Comparison of ENCODE assay signal across 17 cellular contexts in genomic region chr20:37329481-37330165, GRCh38. TPM values are rescaled to one million over a fixed set of nuclear protein-coding genes. Genes with fewer than 3 reads are reported as not detected.
A peak's percentile ranks its signal among the peaks of the same experiment; 100 is the strongest.
DNase-seq lines count a peak whose midpoint lies in the region; ATAC-seq and TF ChIP-seq lines count a peak whose summit lies in the region.
"Had no signal": no experiment of that assay in that cellular context is flagged by ENCODE, and none has a peak within 500 bp of the region (broad histone marks: within the 10 kb centered on the region; RNA-seq: fewer than 3 reads in every experiment).

No MANE protein-coding gene starts in this region.

- no peaks in the 10 kb centered on the region for H3K9me3 ChIP-seq in H9 (ENCODE audit: control insufficient read depth, low read depth, low read length)
- H3K9me3 ChIP-seq: Peyer's patch had no signal

- no peaks in the 10 kb centered on the region for H3K9me3 Mint-ChIP-seq in H9
- no peaks in the 10 kb centered on the region for H3K9me3 Mint-ChIP-seq in stimulated activated naive B cell treated with anti-CD40 and anti-IgM and Interleukin-4, amounts not matched to agents 10 μg/mL and 1 μg/mL and 100 μg/mL, for 72 hours
- H3K9me3 Mint-ChIP-seq: CD14-positive monocyte had no signal

- H3K4ac ChIP-seq in H9 (ENCODE audit: low read depth, low read length) = no peak overlapping the region

- H3K4me1 Mint-ChIP-seq in H9 = peaks cover 4 to 10% of the 10 kb centered on the region in 2 experiments
- H3K4me1 Mint-ChIP-seq in stimulated activated naive B cell treated with anti-CD40 and anti-IgM and Interleukin-4, amounts not matched to agents 10 μg/mL and 1 μg/mL and 100 μg/mL, for 72 hours = peaks cover 20 to 30% of the 10 kb centered on the region in 2 donors

- H3K23me2 ChIP-seq in H9 (ENCODE audit: insufficient read length, low read depth, low read length, poor library complexity, severe bottlenecking) = no peaks in the 10 kb centered on the region

- H2BK12ac ChIP-seq in H9 (ENCODE audit: insufficient read length, low read depth, low read length) = no peak overlapping the region

- DNase-seq in H9 (peak; percentile 58), SK-N-DZ (ENCODE audit: low spot score) (peak; percentile 61), left kidney (ENCODE audit: low read depth, low spot score) (peak; percentile 57), AG08396 (ENCODE audit: low spot score) (no peak), OCI-M1 (lab: John Stamatoyannopoulos, UW) (no peak), AG20443 (ENCODE audit: low spot score) (no peak)
- no peak for DNase-seq in stimulated activated naive B cell treated with anti-CD40 and anti-IgM and Interleukin-4, amounts not matched to agents 10 μg/mL and 1 μg/mL and 100 μg/mL, for 72 hours
- DNase-seq: ACHN, DMS79, NCI-H1417 treated with DMSO at 0.1 percent for 48 hours, NCI-H187 treated with DMSO at 0.1 percent for 48 hours, NCI-H345, NCI-H526 had no signal

- no peak overlapping the region for H4K8ac ChIP-seq in H9 (replicated peaks; ENCODE audit: insufficient read length, low read depth, low read length)

- H3K14ac ChIP-seq in H9 (ENCODE audit: insufficient read depth, low read length) = no peak overlapping the region

- no peak overlapping the region for H3K4me3 Mint-ChIP-seq in H9
- no peak overlapping the region for H3K4me3 Mint-ChIP-seq in stimulated activated naive B cell treated with anti-CD40 and anti-IgM and Interleukin-4, amounts not matched to agents 10 μg/mL and 1 μg/mL and 100 μg/mL, for 72 hours

- H3K79me1 ChIP-seq in H9 (ENCODE audit: insufficient read depth, low read depth, low read length, poor library complexity, severe bottlenecking) = no peaks in the 10 kb centered on the region

- H3K56ac ChIP-seq in H9 (ENCODE audit: insufficient read length, low read depth, low read length) = no peak overlapping the region

- H3K27ac ChIP-seq in H9 (ENCODE audit: insufficient read length, low read depth, low read length) = no peak overlapping the region

- H3K79me2 ChIP-seq in H9 (ENCODE audit: insufficient read depth, low read length) = no peaks in the 10 kb centered on the region

- H3K4me1 ChIP-seq in H9 (ENCODE audit: insufficient read depth, low read length) = no peaks in the 10 kb centered on the region

- TF ChIP-seq CTCF in H9 (conservative IDR thresholded peaks at IDR 0.05) = no peak

- no peak overlapping the region for H2BK120ac ChIP-seq in H9 (ENCODE audit: low read depth, low read length, poor library complexity, severe bottlenecking)

- no peak for ATAC-seq in stimulated activated naive B cell treated with anti-CD40 and anti-IgM and Interleukin-4, amounts not matched to agents 10 μg/mL and 1 μg/mL and 100 μg/mL, for 72 hours (replicated peaks)
- no peak for ATAC-seq in HG02840 (IDR thresholded peaks at IDR 0.05; ENCODE audit: low FRiP score, unreplicated experiment)
- ATAC-seq: Right ventricle myocardium inferior had no signal

- no peak overlapping the region for H4K91ac ChIP-seq in H9 (ENCODE audit: insufficient read length, low read depth, low read length)

- H3K36me3 Mint-ChIP-seq in H9 (ENCODE audit: insufficient read depth in 1 of 3, low read depth in 3 of 3) = no peaks in the 10 kb centered on the region; a peak in 1 of 7 replicates
- peaks cover 0 to 3% of the 10 kb centered on the region in 2 donors for H3K36me3 Mint-ChIP-seq in stimulated activated naive B cell treated with anti-CD40 and anti-IgM and Interleukin-4, amounts not matched to agents 10 μg/mL and 1 μg/mL and 100 μg/mL, for 72 hours
- H3K36me3 Mint-ChIP-seq: CD14-positive monocyte had no signal

- H3T11ph ChIP-seq in H9 (ENCODE audit: low read length) = no peak overlapping the region

- H4K20me1 ChIP-seq in H9 (ENCODE audit: control insufficient read depth, insufficient read depth, insufficient read length) = no peaks in the 10 kb centered on the region

- H3K4me2 ChIP-seq in H9 (ENCODE audit: insufficient read depth, insufficient read length, low read length) = no peak overlapping the region

- no peak overlapping the region for H2BK20ac ChIP-seq in H9 (ENCODE audit: low read depth, low read length, poor library complexity, severe bottlenecking)

- H2BK15ac ChIP-seq in H9 (ENCODE audit: low read depth, low read length) = no peak overlapping the region

- no peak overlapping the region for H3K18ac ChIP-seq in H9 (ENCODE audit: insufficient read length, low read depth, low read length)

- H3K27me3 ChIP-seq in H9 (ENCODE audit: insufficient read depth, low read length) = no peaks in the 10 kb centered on the region; the same call in none of the 2 replicates
- H3K27me3 ChIP-seq: Peyer's patch had no signal

- H3K27ac Mint-ChIP-seq in H9 = peak overlapping the region in 1 of 3 experiments; percentile 8; a peak in 2 of 7 replicates
- peak overlapping the region; percentile 47 for H3K27ac Mint-ChIP-seq in stimulated activated naive B cell treated with anti-CD40 and anti-IgM and Interleukin-4, amounts not matched to agents 10 μg/mL and 1 μg/mL and 100 μg/mL, for 72 hours

- WGBS in H9 (ENCODE audit: extremely low coverage, insufficient read length, low lambda C conversion rate) = no CpG with 5 or more reads among the region's 6 CpGs

- H2AFZ ChIP-seq in H9 (ENCODE audit: low read length) = no peak overlapping the region

- no peak overlapping the region for H4K5ac ChIP-seq in H9 (ENCODE audit: insufficient read length, low read depth, low read length)

- H3K9ac ChIP-seq in H9 (ENCODE audit: extremely low read depth, insufficient read length, low read length) = no peak overlapping the region

- H2AK5ac ChIP-seq in H9 (ENCODE audit: insufficient read length, low read length) = no peak overlapping the region

- no peak overlapping the region for H2BK5ac ChIP-seq in H9 (ENCODE audit: insufficient read length, low read length)

- peaks cover 1% of the 10 kb centered on the region; the same call in 1 of the 2 replicates for H3K27me3 Mint-ChIP-seq in H9 (ENCODE audit: low read depth)
- H3K27me3 Mint-ChIP-seq in stimulated activated naive B cell treated with anti-CD40 and anti-IgM and Interleukin-4, amounts not matched to agents 10 μg/mL and 1 μg/mL and 100 μg/mL, for 72 hours = no peaks in the 10 kb centered on the region

- no peak overlapping the region for H3K23ac ChIP-seq in H9 (ENCODE audit: insufficient read length, low read depth, low read length)

RNA-seq across cellular contexts. Expression of gene SRC, which starts 16.3 kb away (rescaled TPM):
- total RNA-seq in H9 (2021) = 37.5 and 44.5 TPM in 2 replicates
- 43.8 and 54.5 TPM in 2 replicates for polyA plus RNA-seq in SK-N-DZ (2014; cell fraction: cytosol; rRNA removed)
- polyA plus RNA-seq in SK-N-DZ (2014; cell fraction: nucleus; rRNA removed) = 68.7 and 96.4 TPM in 2 replicates

RNA-seq across cellular contexts. Expression of gene MANBAL, which starts 40.2 kb away (rescaled TPM):
- 40.3 and 40.7 TPM in 2 replicates for total RNA-seq in H9 (2021)
- 25.2 and 27.4 TPM in 2 replicates for polyA plus RNA-seq in SK-N-DZ (2014; cell fraction: cytosol; rRNA removed)
- polyA plus RNA-seq in SK-N-DZ (2014; cell fraction: nucleus; rRNA removed) = 11.9 and 19.2 TPM in 2 replicates

Comparison
In these comparisons a context has a peak if more than half of its experiments do, and no peak if none do; other contexts are left out.
1. DNase-seq: peak in H9 (single experiment), SK-N-DZ (single experiment) and left kidney (single experiment); none in stimulated activated naive B cell treated with anti-CD40 and anti-IgM and Interleukin-4, amounts not matched to agents 10 μg/mL and 1 μg/mL and 100 μg/mL, for 72 hours (single experiment), AG08396 (single experiment), OCI-M1 (single experiment) and AG20443 (single experiment).